In genomic region chr3:139302084-139302800, GRCh38 we compare ENCODE assay signal across 10 cellular contexts. TPM values are rescaled to one million over a fixed set of nuclear protein-coding genes. Genes with fewer than 3 reads are reported as not detected.
A peak's percentile ranks its signal among the peaks of the same experiment; 100 is the strongest.
DNase-seq lines count a peak whose midpoint lies in the region; ATAC-seq and TF ChIP-seq lines count a peak whose summit lies in the region.
"Had no signal": no experiment of that assay in that cellular context is flagged by ENCODE, and none has a peak within 500 bp of the region (broad histone marks: within the 10 kb centered on the region; RNA-seq: fewer than 3 reads in every experiment).

No MANE protein-coding gene starts in this region.

- TF ChIP-seq EP300 in sigmoid colon (IDR thresholded peaks at IDR 0.05): no peak

- H3K27me3 ChIP-seq in lower lobe of right lung (ENCODE audit: low read depth): no peaks in the 10 kb centered on the region
- H3K27me3 ChIP-seq in sigmoid colon: no peaks in the 10 kb centered on the region

- TF ChIP-seq POLR2A in sigmoid colon (IDR thresholded peaks at IDR 0.05): no peak

- H3K9me3 ChIP-seq in lower lobe of right lung (no peaks in the 10 kb centered on the region), sigmoid colon (no peaks in the 10 kb centered on the region)

- H3K36me3 ChIP-seq in lower lobe of right lung: no peaks in the 10 kb centered on the region
- no peaks in the 10 kb centered on the region for H3K36me3 ChIP-seq in sigmoid colon

- H3K4me3 ChIP-seq in AG09309 (ENCODE audit: control insufficient read depth, low read depth, low read length) (no peak overlapping the region), lower lobe of right lung (no peak overlapping the region), sigmoid colon (no peak overlapping the region)
- no peak overlapping the region for H3K4me3 ChIP-seq in Jurkat, Clone E6-1 (ENCODE audit: low read length)

- no peak for TF ChIP-seq CTCF in AG09309 (IDR thresholded peaks at IDR 0.05; ENCODE audit: control insufficient read depth, insufficient read depth, low read depth, low read length, missing control alignments)
- no peak for TF ChIP-seq CTCF in lower lobe of right lung (IDR thresholded peaks at IDR 0.05)
- no peak for TF ChIP-seq CTCF in sigmoid colon (IDR thresholded peaks at IDR 0.05)

- no peaks in the 10 kb centered on the region for H3K4me1 ChIP-seq in lower lobe of right lung
- H3K4me1 ChIP-seq in sigmoid colon: no peaks in the 10 kb centered on the region

- in situ Hi-C loops in T47D (cut with HindIII; ENCODE audit: low pct_unique_long_range_greater_than_20kb, low sequenced_read_pairs): no loop called here

- ATAC-seq in lower lobe of right lung (peak; percentile 65 to 81), HG03280 (IDR thresholded peaks at IDR 0.05; ENCODE audit: unreplicated experiment) (no peak), HG03520 (IDR thresholded peaks at IDR 0.05; ENCODE audit: unreplicated experiment) (no peak)

- intact Hi-C loops in lower lobe of right lung (cut with DNase I) (no loop called here), sigmoid colon (cut with DNase I) (no loop called here)

- WGBS in sigmoid colon, 2 donors: 72 to 80% methylated on average over 12 of the region's 12 CpGs

- H3K27ac ChIP-seq in lower lobe of right lung (no peak overlapping the region), sigmoid colon (no peak overlapping the region)

- DNase-seq in AG09309 (ENCODE audit: low read depth): peak; percentile 99
- DNase-seq in Jurkat, Clone E6-1 (ENCODE audit: low read depth, low spot score): peak; percentile 19
- DNase-seq in T47D (ENCODE audit: low read depth in 1 of 2, low spot score in 1 of 2): peak; percentile 61 to 95
- DNase-seq in lower lobe of right lung: no peak
- DNase-seq in sigmoid colon: no peak
- no peak for DNase-seq in cerebellar nuclear complex (lab: John Stamatoyannopoulos, UW)
- DNase-seq: head of caudate nucleus, NCI-H2029 treated with DMSO at 0.1 percent for 48 hours had no signal

RNA-seq across cellular contexts. Expression of gene MRPS22, which starts 41.6 kb away (rescaled TPM):
- polyA plus RNA-seq in Jurkat, Clone E6-1 (2012; ENCODE audit: insufficient read depth, insufficient read length): 92.0 TPM
- total RNA-seq in lower lobe of right lung: 35.6 TPM
- 10 to 100 TPM; 39.2 to 60.7 (median 47.1) TPM for total RNA-seq in sigmoid colon
- polyA plus RNA-seq in sigmoid colon: 10 to 100 TPM; 53.6 to 78.4 (median 56.5) TPM

Comparison
In these comparisons a context has a peak if more than half of its experiments do, and no peak if none do; other contexts are left out.
1. DNase-seq: peak in AG09309 (single experiment), Jurkat, Clone E6-1 (single experiment) and T47D (2 of 2); none in lower lobe of right lung (single experiment), sigmoid colon (single experiment) and cerebellar nuclear complex (0 of 2).
2. ATAC-seq: peak in lower lobe of right lung (2 of 2); none in HG03280 (single experiment) and HG03520 (single experiment).